ENCODE assay signal across 1 cellular context in the genomic region with DNA sequence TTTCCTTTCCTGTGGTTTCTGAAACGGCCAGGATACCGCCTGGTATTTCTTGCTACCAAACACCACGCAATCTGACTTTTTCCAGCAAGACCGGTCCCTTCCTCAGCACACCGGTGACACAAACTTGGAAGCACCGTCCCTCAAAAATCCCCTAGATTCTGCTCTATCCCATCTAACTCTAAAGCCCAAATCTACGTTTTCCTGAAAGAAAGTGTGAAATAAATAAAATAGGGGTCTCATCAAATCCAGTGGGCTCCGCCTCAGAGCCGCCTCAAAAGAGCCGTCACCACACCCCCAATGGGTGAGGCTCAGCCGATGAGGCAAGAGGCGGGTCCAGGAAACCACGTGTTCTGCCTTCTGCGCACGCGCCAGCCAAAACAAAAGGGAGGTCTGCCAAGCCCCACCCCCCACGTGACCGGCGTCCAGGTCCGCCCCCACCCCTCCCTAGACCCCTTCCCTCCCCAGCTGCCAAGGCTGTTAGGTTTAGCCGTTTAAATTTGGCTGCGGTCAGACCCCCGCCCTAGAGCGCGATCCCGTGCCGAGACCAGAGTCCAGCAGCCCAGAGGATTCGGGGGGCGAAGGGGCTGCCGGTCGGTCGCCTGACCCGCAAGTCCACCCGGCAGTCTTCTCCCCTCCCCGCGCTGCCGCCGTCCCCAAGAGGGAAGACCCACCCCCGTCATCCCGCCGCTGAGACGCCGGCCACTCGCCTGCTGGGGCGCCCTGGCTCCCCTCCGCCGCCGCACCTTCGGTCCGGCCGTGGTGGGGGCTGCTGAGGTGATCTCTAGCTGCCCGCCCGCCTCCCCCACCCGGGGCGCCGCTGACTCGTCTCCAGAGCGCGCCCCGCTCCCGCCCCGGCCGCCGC.
TF ChIP-seq lines count a peak whose summit lies in the region.

No MANE protein-coding gene starts in this region.

TF ChIP-seq in HepG2, 621 proteins besides CTCF, POLR2A, EP300 and RAD21 (continued from another document and continues in another):
- TF ChIP-seq, protein P1, sequence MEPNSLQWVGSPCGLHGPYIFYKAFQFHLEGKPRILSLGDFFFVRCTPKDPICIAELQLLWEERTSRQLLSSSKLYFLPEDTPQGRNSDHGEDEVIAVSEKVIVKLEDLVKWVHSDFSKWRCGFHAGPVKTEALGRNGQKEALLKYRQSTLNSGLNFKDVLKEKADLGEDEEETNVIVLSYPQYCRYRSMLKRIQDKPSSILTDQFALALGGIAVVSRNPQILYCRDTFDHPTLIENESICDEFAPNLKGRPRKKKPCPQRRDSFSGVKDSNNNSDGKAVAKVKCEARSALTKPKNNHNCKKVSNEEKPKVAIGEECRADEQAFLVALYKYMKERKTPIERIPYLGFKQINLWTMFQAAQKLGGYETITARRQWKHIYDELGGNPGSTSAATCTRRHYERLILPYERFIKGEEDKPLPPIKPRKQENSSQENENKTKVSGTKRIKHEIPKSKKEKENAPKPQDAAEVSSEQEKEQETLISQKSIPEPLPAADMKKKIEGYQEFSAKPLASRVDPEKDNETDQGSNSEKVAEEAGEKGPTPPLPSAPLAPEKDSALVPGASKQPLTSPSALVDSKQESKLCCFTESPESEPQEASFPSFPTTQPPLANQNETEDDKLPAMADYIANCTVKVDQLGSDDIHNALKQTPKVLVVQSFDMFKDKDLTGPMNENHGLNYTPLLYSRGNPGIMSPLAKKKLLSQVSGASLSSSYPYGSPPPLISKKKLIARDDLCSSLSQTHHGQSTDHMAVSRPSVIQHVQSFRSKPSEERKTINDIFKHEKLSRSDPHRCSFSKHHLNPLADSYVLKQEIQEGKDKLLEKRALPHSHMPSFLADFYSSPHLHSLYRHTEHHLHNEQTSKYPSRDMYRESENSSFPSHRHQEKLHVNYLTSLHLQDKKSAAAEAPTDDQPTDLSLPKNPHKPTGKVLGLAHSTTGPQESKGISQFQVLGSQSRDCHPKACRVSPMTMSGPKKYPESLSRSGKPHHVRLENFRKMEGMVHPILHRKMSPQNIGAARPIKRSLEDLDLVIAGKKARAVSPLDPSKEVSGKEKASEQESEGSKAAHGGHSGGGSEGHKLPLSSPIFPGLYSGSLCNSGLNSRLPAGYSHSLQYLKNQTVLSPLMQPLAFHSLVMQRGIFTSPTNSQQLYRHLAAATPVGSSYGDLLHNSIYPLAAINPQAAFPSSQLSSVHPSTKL (CRISPR knock-in tag; IDR thresholded peaks at IDR 0.05) = peak; percentile 65; the same call in 1 of the 2 replicates
- TF ChIP-seq, protein P2, sequence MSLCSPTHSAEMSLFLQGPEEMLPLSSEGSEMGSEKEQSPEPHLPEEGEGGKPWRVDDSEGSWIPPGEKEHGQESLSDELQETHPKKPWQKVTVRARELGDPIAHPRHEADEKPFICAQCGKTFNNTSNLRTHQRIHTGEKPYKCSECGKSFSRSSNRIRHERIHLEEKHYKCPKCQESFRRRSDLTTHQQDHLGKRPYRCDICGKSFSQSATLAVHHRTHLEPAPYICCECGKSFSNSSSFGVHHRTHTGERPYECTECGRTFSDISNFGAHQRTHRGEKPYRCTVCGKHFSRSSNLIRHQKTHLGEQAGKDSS (CRISPR knock-in tag; IDR thresholded peaks at IDR 0.05; ENCODE audit: borderline replicate concordance, low read depth) = no peak
- TF ChIP-seq U2AF1 (optimal IDR thresholded peaks at IDR 0.05; ENCODE audit: low read depth, low read length) = no peak
- peak; percentile 73 for TF ChIP-seq ZNF574 (CRISPR knock-in tag; IDR thresholded peaks at IDR 0.05)
- TF ChIP-seq XBP1 (CRISPR knock-in tag; IDR thresholded peaks at IDR 0.05) = peak; percentile 22; the same call in 1 of the 2 replicates
- no peak for TF ChIP-seq ZNF570 (CRISPR knock-in tag; IDR thresholded peaks at IDR 0.05; ENCODE audit: borderline replicate concordance)
- TF ChIP-seq ZNF598 (CRISPR knock-in tag; IDR thresholded peaks at IDR 0.05; ENCODE audit: borderline replicate concordance) = 0 out of 2 replicates have a peak, but pooled peaks have one; percentile 21
- no peak for TF ChIP-seq ZBTB25 (CRISPR knock-in tag; IDR thresholded peaks at IDR 0.05)
- TF ChIP-seq ZNF34 (CRISPR knock-in tag; IDR thresholded peaks at IDR 0.05; ENCODE audit: borderline replicate concordance) = no peak
- TF ChIP-seq HNF4G (IDR thresholded peaks at IDR 0.05; ENCODE audit: borderline replicate concordance, low read depth, low read length) = no peak
- TF ChIP-seq HNF4G (CRISPR knock-in tag; IDR thresholded peaks at IDR 0.05; ENCODE audit: borderline replicate concordance, low read depth) = no peak
- no peak for TF ChIP-seq MED13 (CRISPR knock-in tag; IDR thresholded peaks at IDR 0.05)
- TF ChIP-seq NR3C1 (CRISPR knock-in tag; IDR thresholded peaks at IDR 0.05) = no peak
- TF ChIP-seq ZNF781 (CRISPR knock-in tag; IDR thresholded peaks at IDR 0.05; ENCODE audit: borderline replicate concordance, not compliant biosample characterization) = no peak
- TF ChIP-seq ZBTB42 (CRISPR knock-in tag; IDR thresholded peaks at IDR 0.05) = no peak
- no peak for TF ChIP-seq ZNF3 (CRISPR knock-in tag; IDR thresholded peaks at IDR 0.05)
- TF ChIP-seq NR2F2 (IDR thresholded peaks at IDR 0.05; ENCODE audit: borderline replicate concordance, low read depth) = no peak
- TF ChIP-seq ZNF552 (CRISPR knock-in tag; IDR thresholded peaks at IDR 0.05; ENCODE audit: borderline replicate concordance) = no peak
- no peak; the same call in 1 of the 2 replicates for TF ChIP-seq ZNF709 (CRISPR knock-in tag; IDR thresholded peaks at IDR 0.05)
- TF ChIP-seq SYNCRIP (IDR thresholded peaks at IDR 0.05; ENCODE audit: insufficient read depth, low read depth, low read length) = no peak
- peak; percentile 64; the same call in 1 of the 2 replicates for TF ChIP-seq ZNF710 (CRISPR knock-in tag; IDR thresholded peaks at IDR 0.05; ENCODE audit: borderline replicate concordance)
- no peak for TF ChIP-seq SMAD1 (CRISPR knock-in tag; IDR thresholded peaks at IDR 0.05; ENCODE audit: borderline replicate concordance, low read depth)
- peak; percentile 37; the same call in 1 of the 2 replicates for TF ChIP-seq PAXIP1 (CRISPR knock-in tag; conservative IDR thresholded peaks at IDR 0.05)
- TF ChIP-seq KAT7 (CRISPR knock-in tag; IDR thresholded peaks at IDR 0.05; ENCODE audit: borderline replicate concordance) = no peak; the same call in 1 of the 2 replicates
- TF ChIP-seq MTF2 (CRISPR knock-in tag; IDR thresholded peaks at IDR 0.05; ENCODE audit: borderline replicate concordance) = no peak
- peak; percentile 8; the same call in 1 of the 2 replicates for TF ChIP-seq ETV5 (CRISPR knock-in tag; IDR thresholded peaks at IDR 0.05; ENCODE audit: borderline replicate concordance)
- TF ChIP-seq ZNF577 (CRISPR knock-in tag; IDR thresholded peaks at IDR 0.05; ENCODE audit: borderline replicate concordance, low read depth) = no peak
- no peak for TF ChIP-seq ZNF317 (CRISPR knock-in tag; IDR thresholded peaks at IDR 0.05)
- TF ChIP-seq PHF21A (CRISPR knock-in tag; IDR thresholded peaks at IDR 0.05) = peak; percentile 50; the same call in 1 of the 2 replicates
- peak; percentile 55 for TF ChIP-seq SP5 (CRISPR knock-in tag; IDR thresholded peaks at IDR 0.05; ENCODE audit: borderline replicate concordance, low read depth)
- TF ChIP-seq, protein P3, sequence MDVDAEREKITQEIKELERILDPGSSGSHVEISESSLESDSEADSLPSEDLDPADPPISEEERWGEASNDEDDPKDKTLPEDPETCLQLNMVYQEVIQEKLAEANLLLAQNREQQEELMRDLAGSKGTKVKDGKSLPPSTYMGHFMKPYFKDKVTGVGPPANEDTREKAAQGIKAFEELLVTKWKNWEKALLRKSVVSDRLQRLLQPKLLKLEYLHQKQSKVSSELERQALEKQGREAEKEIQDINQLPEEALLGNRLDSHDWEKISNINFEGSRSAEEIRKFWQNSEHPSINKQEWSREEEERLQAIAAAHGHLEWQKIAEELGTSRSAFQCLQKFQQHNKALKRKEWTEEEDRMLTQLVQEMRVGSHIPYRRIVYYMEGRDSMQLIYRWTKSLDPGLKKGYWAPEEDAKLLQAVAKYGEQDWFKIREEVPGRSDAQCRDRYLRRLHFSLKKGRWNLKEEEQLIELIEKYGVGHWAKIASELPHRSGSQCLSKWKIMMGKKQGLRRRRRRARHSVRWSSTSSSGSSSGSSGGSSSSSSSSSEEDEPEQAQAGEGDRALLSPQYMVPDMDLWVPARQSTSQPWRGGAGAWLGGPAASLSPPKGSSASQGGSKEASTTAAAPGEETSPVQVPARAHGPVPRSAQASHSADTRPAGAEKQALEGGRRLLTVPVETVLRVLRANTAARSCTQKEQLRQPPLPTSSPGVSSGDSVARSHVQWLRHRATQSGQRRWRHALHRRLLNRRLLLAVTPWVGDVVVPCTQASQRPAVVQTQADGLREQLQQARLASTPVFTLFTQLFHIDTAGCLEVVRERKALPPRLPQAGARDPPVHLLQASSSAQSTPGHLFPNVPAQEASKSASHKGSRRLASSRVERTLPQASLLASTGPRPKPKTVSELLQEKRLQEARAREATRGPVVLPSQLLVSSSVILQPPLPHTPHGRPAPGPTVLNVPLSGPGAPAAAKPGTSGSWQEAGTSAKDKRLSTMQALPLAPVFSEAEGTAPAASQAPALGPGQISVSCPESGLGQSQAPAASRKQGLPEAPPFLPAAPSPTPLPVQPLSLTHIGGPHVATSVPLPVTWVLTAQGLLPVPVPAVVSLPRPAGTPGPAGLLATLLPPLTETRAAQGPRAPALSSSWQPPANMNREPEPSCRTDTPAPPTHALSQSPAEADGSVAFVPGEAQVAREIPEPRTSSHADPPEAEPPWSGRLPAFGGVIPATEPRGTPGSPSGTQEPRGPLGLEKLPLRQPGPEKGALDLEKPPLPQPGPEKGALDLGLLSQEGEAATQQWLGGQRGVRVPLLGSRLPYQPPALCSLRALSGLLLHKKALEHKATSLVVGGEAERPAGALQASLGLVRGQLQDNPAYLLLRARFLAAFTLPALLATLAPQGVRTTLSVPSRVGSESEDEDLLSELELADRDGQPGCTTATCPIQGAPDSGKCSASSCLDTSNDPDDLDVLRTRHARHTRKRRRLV (CRISPR knock-in tag; IDR thresholded peaks at IDR 0.05) = peak; percentile 65; the same call in 1 of the 2 replicates
- no peak for TF ChIP-seq HHEX (CRISPR knock-in tag; IDR thresholded peaks at IDR 0.05)
- peak; percentile 39; the same call in 1 of the 2 replicates for TF ChIP-seq RFXAP (CRISPR knock-in tag; IDR thresholded peaks at IDR 0.05; ENCODE audit: borderline replicate concordance)
- TF ChIP-seq NFRKB (IDR thresholded peaks at IDR 0.05) = no peak
- TF ChIP-seq PHF20 (CRISPR knock-in tag; IDR thresholded peaks at IDR 0.05) = no peak
- no peak for TF ChIP-seq TBP (CRISPR knock-in tag; IDR thresholded peaks at IDR 0.05)
